ENCODE assay signal across 15 cellular contexts in genomic region chr12:79900951-79901350, GRCh38. TPM values are rescaled to one million over a fixed set of nuclear protein-coding genes. Genes with fewer than 3 reads are reported as not detected.
DNase-seq lines count a peak whose midpoint lies in the region; ATAC-seq and TF ChIP-seq lines count a peak whose summit lies in the region.
"Had no signal": no experiment of that assay in that cellular context is flagged by ENCODE, and none has a peak within 500 bp of the region (broad histone marks: within the 10 kb centered on the region; RNA-seq: fewer than 3 reads in every experiment).

No MANE protein-coding gene starts in this region.

- peaks cover 2% of the 10 kb centered on the region for H3K79me2 ChIP-seq in trophoblast cell (ENCODE audit: control insufficient read depth, insufficient read depth, low read length, poor library complexity)

- H2AK5ac ChIP-seq in trophoblast cell (ENCODE audit: low read length): no peak overlapping the region

- H3K36me3 Mint-ChIP-seq in MCF 10A (ENCODE audit: insufficient read depth, unreplicated experiment): peaks cover 7% of the 10 kb centered on the region
- peaks cover 3% of the 10 kb centered on the region for H3K36me3 Mint-ChIP-seq in T-helper 17 cell (ENCODE audit: low read depth)

- H4K12ac ChIP-seq in trophoblast cell (ENCODE audit: low read depth, low read length): no peak overlapping the region

- H3K9me3 Mint-ChIP-seq in MCF 10A (ENCODE audit: unreplicated experiment): no peaks in the 10 kb centered on the region
- H3K9me3 Mint-ChIP-seq: CD8-positive, alpha-beta memory T cell had no signal

- H3K4me3 ChIP-seq in breast epithelium (no peak overlapping the region), fibroblast of the aortic adventitia (ENCODE audit: low read depth, low read length) (no peak overlapping the region), trophoblast cell (ENCODE audit: low read depth, low read length) (no peak overlapping the region)
- H3K4me3 ChIP-seq: BLaER1, HAP-1 had no signal

- H3K27me3 Mint-ChIP-seq in MCF 10A (ENCODE audit: insufficient read depth, unreplicated experiment) (no peaks in the 10 kb centered on the region), T-helper 17 cell (no peaks in the 10 kb centered on the region)
- H3K27me3 Mint-ChIP-seq: CD8-positive, alpha-beta memory T cell had no signal

- H3K18ac ChIP-seq in trophoblast cell (ENCODE audit: low read length): no peak overlapping the region

- no peak overlapping the region for H3K27ac Mint-ChIP-seq in MCF 10A (ENCODE audit: low read depth, unreplicated experiment)
- peak overlapping the region; percentile 66 for H3K27ac Mint-ChIP-seq in T-helper 17 cell

- H3K4me1 Mint-ChIP-seq in MCF 10A (ENCODE audit: insufficient read depth, unreplicated experiment) (peaks cover 30% of the 10 kb centered on the region), T-helper 17 cell (peaks cover 50% of the 10 kb centered on the region)

- H3K27me3 ChIP-seq in breast epithelium (no peaks in the 10 kb centered on the region), trophoblast cell (ENCODE audit: insufficient read depth, low read length) (no peaks in the 10 kb centered on the region)
- H3K27me3 ChIP-seq: BLaER1 had no signal

- no peak overlapping the region for H3K4me2 ChIP-seq in trophoblast cell (ENCODE audit: low read length)
- H3K4me2 ChIP-seq: BLaER1 had no signal

- no peak overlapping the region for H2BK12ac ChIP-seq in trophoblast cell (ENCODE audit: low read length)

- no peak for TF ChIP-seq POLR2A in breast epithelium (IDR thresholded peaks at IDR 0.05)

- intact Hi-C loops in breast epithelium (cut with DNase I; ENCODE audit: low total_unique reads): no loop called here
- intact Hi-C loops in MCF 10A (cut with micrococcal nuclease): no loop called here

- H3K4me3 Mint-ChIP-seq in MCF 10A (ENCODE audit: unreplicated experiment) (no peak overlapping the region), T-helper 17 cell (no peak overlapping the region)

- H2BK5ac ChIP-seq in trophoblast cell (ENCODE audit: low read depth, low read length, poor library complexity): no peak overlapping the region

- no peak overlapping the region for H3K9ac ChIP-seq in trophoblast cell (ENCODE audit: low read length)
- H3K9ac ChIP-seq: BLaER1 had no signal

- H4K8ac ChIP-seq in trophoblast cell (ENCODE audit: low read depth, low read length): no peak overlapping the region

- H3K4me1 ChIP-seq in breast epithelium (no peaks in the 10 kb centered on the region), trophoblast cell (ENCODE audit: control insufficient read depth in 1 of 2, insufficient read depth in 2 of 2, low read length in 2 of 2) (no peaks in the 10 kb centered on the region)
- H3K4me1 ChIP-seq: BLaER1, Caco-2 had no signal

- no peak overlapping the region for H2AFZ ChIP-seq in trophoblast cell (ENCODE audit: insufficient read depth, low read length, poor library complexity)

- peak overlapping the region; percentile 22 to 60 for H3K27ac ChIP-seq in breast epithelium
- no peak overlapping the region for H3K27ac ChIP-seq in trophoblast cell (ENCODE audit: low read depth, low read length)
- H3K27ac ChIP-seq: 22Rv1, BLaER1 had no signal

- POLR2A ChIA-PET in MCF 10A (lab: Yijun Ruan, JAX): interaction anchor here (1.2 to 1.4 kb wide), 3 partner anchors 18 to 33 kb away, joined by 3 read pairs; no protein-coding TSS in a partner anchor

- no peak overlapping the region for H4K91ac ChIP-seq in trophoblast cell (ENCODE audit: low read depth, low read length)

- H3K14ac ChIP-seq in trophoblast cell (ENCODE audit: low read length): no peak overlapping the region

- H3K79me1 ChIP-seq in trophoblast cell (ENCODE audit: low read length): no peaks in the 10 kb centered on the region

- H3K9me3 ChIP-seq in breast epithelium: no peaks in the 10 kb centered on the region
- H3K9me3 ChIP-seq in T-helper 17 cell (ENCODE audit: control insufficient read depth, low read length, poor library complexity, severe bottlenecking): no peaks in the 10 kb centered on the region
- H3K9me3 ChIP-seq in trophoblast cell (ENCODE audit: insufficient read depth, low read depth, low read length): no peaks in the 10 kb centered on the region
- H3K9me3 ChIP-seq: BLaER1, Caco-2, HAP-1 had no signal

- WGBS in trophoblast cell (ENCODE audit: extremely low coverage, insufficient coverage, insufficient read length): no CpG with 5 or more reads among the region's 2 CpGs

- peak overlapping the region; percentile 21 for H3K4ac ChIP-seq in trophoblast cell (ENCODE audit: low read depth, low read length)

- TF ChIP-seq CTCF in breast epithelium (IDR thresholded peaks at IDR 0.05): no peak
- no peak for TF ChIP-seq CTCF in MCF 10A (IDR thresholded peaks at IDR 0.05; ENCODE audit: unreplicated experiment)
- no peak for TF ChIP-seq CTCF in fibroblast of the aortic adventitia (IDR thresholded peaks at IDR 0.05; ENCODE audit: insufficient read depth, low read length)

- no peak for DNase-seq in breast epithelium (ENCODE audit: low spot score in 2 of 2)
- DNase-seq in MCF 10A (ENCODE audit: unreplicated experiment): no peak
- no peak for DNase-seq in T-helper 17 cell
- peak; percentile 49 for DNase-seq in fibroblast of the aortic adventitia (ENCODE audit: low read depth)
- no peak for DNase-seq in trophoblast cell
- no peak for DNase-seq in NCI-H345 treated with DMSO at 0.1 percent for 48 hours (lab: John Stamatoyannopoulos, UW; ENCODE audit: unreplicated experiment)
- no peak for DNase-seq in stimulated activated CD4-positive, alpha-beta T cell treated with anti-CD3 and anti-CD28 coated beads, Interleukin-4, amount 100 ng/mL, for 4 hours
- DNase-seq in DMS114 treated with DMSO at 0.1 percent for 48 hours (lab: John Stamatoyannopoulos, UW; ENCODE audit: unreplicated experiment): no peak
- DNase-seq: AML-193; Caco-2; CD8-positive, alpha-beta memory T cell; GF-D8 had no signal

- no peak for ATAC-seq in T-helper 17 cell

- no TSS peak for BruUV-seq in MCF 10A (replicated peaks; lab: Mats Ljungman, UMichigan)

- H3K36me3 ChIP-seq in breast epithelium: no peaks in the 10 kb centered on the region
- H3K36me3 ChIP-seq in trophoblast cell (ENCODE audit: control insufficient read depth in 1 of 2, insufficient read depth in 2 of 2, low read length in 2 of 2): no peaks in the 10 kb centered on the region
- H3K36me3 ChIP-seq: HAP-1 had no signal

- H2BK120ac ChIP-seq in trophoblast cell (ENCODE audit: insufficient read depth, low read length, poor library complexity): no peak overlapping the region

- no peak overlapping the region for H3K23ac ChIP-seq in trophoblast cell (ENCODE audit: low read length)

- CTCF ChIA-PET in MCF 10A (lab: Yijun Ruan, JAX): interaction anchor here (0.9 to 1.1 kb wide), 3 partner anchors 9 to 414 kb away, joined by 3 to 4 read pairs (median 3); no protein-coding TSS in a partner anchor

RNA-seq across cellular contexts. Expression of gene PPP1R12A, which starts 33.9 kb away (rescaled TPM):
- 100 to 1,000 TPM in 2 of 3 donors, 10 to 100 TPM in 1; 64.8 to 137 (median 134) TPM for total RNA-seq in breast epithelium
- 67.6 and 78.0 TPM in 2 replicates for total RNA-seq in MCF 10A (2022)
- total RNA-seq in T-helper 17 cell: 100 to 1,000 TPM; 110 to 118 TPM
- 119 and 269 TPM in 2 replicates for total RNA-seq in fibroblast of the aortic adventitia (ENCODE audit: low replicate concordance)
- 142 and 152 TPM in 2 replicates for polyA plus RNA-seq in trophoblast cell (2013)
